Comparison of ENCODE assay signal across 19 cellular contexts in the genomic region with DNA sequence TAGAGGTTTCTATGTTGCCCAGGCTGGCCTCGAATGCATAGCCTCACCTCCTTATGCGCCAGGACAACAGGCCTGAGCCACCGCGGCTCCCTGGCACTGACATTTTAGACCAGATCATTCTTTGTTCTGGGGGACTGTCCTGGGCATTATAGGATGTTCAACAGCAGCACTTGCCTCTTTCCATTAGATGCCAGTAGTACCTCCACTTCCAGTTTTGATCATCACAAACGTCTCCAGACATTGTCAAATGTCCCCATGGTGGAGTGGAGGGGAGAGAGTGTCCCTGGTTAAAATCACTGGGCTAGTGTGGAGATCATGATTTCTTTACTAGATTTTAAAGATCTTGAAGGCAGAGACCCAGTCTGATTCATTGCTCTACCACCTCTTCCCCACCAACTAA.
"Had no signal": no experiment of that assay in that cellular context is flagged by ENCODE, and none has a peak within 500 bp of the region (broad histone marks: within the 10 kb centered on the region; RNA-seq: fewer than 3 reads in every experiment).

No MANE protein-coding gene starts in this region.

- H2AFZ ChIP-seq: neural progenitor cell had no signal

- H3K9ac ChIP-seq: neural progenitor cell had no signal

- H3K27ac ChIP-seq: colonic mucosa, foreskin keratinocyte, neural progenitor cell, ovary, thoracic aorta had no signal

- H3K9me3 ChIP-seq: colonic mucosa, heart left ventricle, ovary, thoracic aorta, uterus had no signal

- ATAC-seq: foreskin keratinocyte; natural killer cell treated with Interleukin-12 subunit alpha and Interleukin-12 subunit beta and Interleukin-15 and Interleukin-18, amount 100 ng/mL, for 72 hours; stimulated activated effector memory CD8-positive, alpha-beta T cell treated with anti-CD3 and anti-CD28 coated beads, Interleukin-12 subunit alpha, Interleukin-12 subunit beta, amount 100 ng/mL, for 72 hours; stimulated activated naive CD8-positive, alpha-beta T cell treated with anti-CD3 and anti-CD28 coated beads, Interleukin-15, Interleukin-2, amounts not matched to agents 100 U/mL and 50 U/mL, for 24 hours had no signal

- H3K4me1 ChIP-seq: colonic mucosa, foreskin keratinocyte, neural progenitor cell, uterus had no signal

- H3K4me2 ChIP-seq: neural progenitor cell, smooth muscle cell had no signal

- H3K4me3 ChIP-seq: colonic mucosa, heart left ventricle, neural progenitor cell, ovary, smooth muscle cell, thoracic aorta, uterus had no signal

- H3K27me3 ChIP-seq: colonic mucosa, foreskin keratinocyte, heart left ventricle, neural progenitor cell, ovary, uterus had no signal

- H3K36me3 ChIP-seq: colonic mucosa, heart left ventricle, neural progenitor cell, ovary, thoracic aorta, uterus had no signal

- DNase-seq: colonic mucosa; dermis blood vessel endothelial cell; endodermal cell; erythroblast; foreskin keratinocyte; heart left ventricle; hippocampal formation; nucleus accumbens; ovary; right cardiac atrium; stimulated activated CD4-positive, alpha-beta T cell treated with anti-CD3 and anti-CD28 coated beads, Interleukin-4, amount 100 ng/mL, for 1 hour; stimulated activated CD8-positive, alpha-beta memory T cell treated with anti-CD3 and anti-CD28 coated beads, Interleukin-4, amount 100 ng/mL, for 48 hours; stimulated activated naive CD8-positive, alpha-beta T cell treated with anti-CD3 and anti-CD28 coated beads, Interleukin-15, Interleukin-2, amounts not matched to agents 100 U/mL and 50 U/mL, for 24 hours; uterus had no signal
